Comparison of ENCODE assay signal across 21 cellular contexts in the genomic region with DNA sequence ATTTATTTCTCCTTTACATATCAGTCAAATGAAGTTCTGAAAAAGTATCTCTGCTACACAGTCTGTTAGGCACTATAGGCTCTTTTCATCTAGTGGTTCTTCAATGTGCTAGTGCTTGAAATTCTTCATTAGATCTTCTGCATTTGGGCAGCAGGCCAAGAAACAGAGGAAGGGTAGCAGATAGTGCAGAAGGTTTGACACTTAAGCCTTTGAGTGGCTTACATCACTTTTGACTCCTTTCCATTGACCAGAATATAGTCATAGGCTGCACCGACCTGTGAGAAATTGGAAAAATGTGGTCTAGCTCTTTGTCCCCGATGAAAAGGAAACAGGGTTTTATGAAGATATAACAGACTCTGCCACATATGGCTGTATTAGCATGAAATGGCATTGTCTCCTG.
"Had no signal": no experiment of that assay in that cellular context is flagged by ENCODE, and none has a peak within 500 bp of the region (broad histone marks: within the 10 kb centered on the region; RNA-seq: fewer than 3 reads in every experiment).

No MANE protein-coding gene starts in this region.

- H3K36me3 Mint-ChIP-seq: stimulated activated memory B cell treated with anti-CD40 and anti-IgM and Interleukin-4, amounts not matched to agents 10 μg/mL and 1 μg/mL and 100 μg/mL, for 72 hours had no signal

- DNase-seq: activated B cell treated with CpG ODN at 0.5 μM for 24 hours; activated CD4-positive, alpha-beta T cell treated with anti-CD3 and anti-CD28 coated beads, Interleukin-2, amount 10 ng/mL, durations not matched to agents 24 days and 14 days; activated naive CD4-positive, alpha-beta T cell; activated naive CD8-positive, alpha-beta T cell treated with anti-CD3 and anti-CD28 coated beads, Interleukin-2, amount 10 ng/mL, durations not matched to agents 7 days and 5 days; brain microvascular endothelial cell; central memory CD4-positive, alpha-beta T cell; dorsolateral prefrontal cortex; endodermal cell; head of caudate nucleus; kidney; left lung; midbrain; occipital lobe; posterior cingulate gyrus; sigmoid colon; stimulated activated CD4-positive, alpha-beta T cell treated with anti-CD3 and anti-CD28 coated beads, Interleukin-4, amount 100 ng/mL, for 4 hours; testis; upper lobe of left lung had no signal

- H3K4me3 Mint-ChIP-seq: activated B cell treated with CpG ODN at 0.5 μM for 24 hours; activated CD4-positive, alpha-beta T cell treated with anti-CD3 and anti-CD28 coated beads, Interleukin-2, amount 10 ng/mL, durations not matched to agents 24 days and 14 days; activated naive CD8-positive, alpha-beta T cell treated with anti-CD3 and anti-CD28 coated beads, Interleukin-2, amount 10 ng/mL, durations not matched to agents 7 days and 5 days; activated T-helper 1 cell treated with anti-CD3 and anti-CD28 coated beads, Interleukin-12 subunit alpha, Interleukin-12 subunit beta, Interleukin-2, Interleukin-4 antibody, amounts not matched to agents 30 ng/mL and 10 ng/mL and 1 ng/mL, durations not matched to agents 14 hours and 24 hours and 36 hours; endodermal cell; stimulated activated memory B cell treated with anti-CD40 and anti-IgM and Interleukin-4, amounts not matched to agents 10 μg/mL and 1 μg/mL and 100 μg/mL, for 72 hours; T-helper 2 cell treated with Interferon-gamma antibody and Interleukin-4, amounts not matched to agents 5 μg/mL and 100 μg/mL, for 36 hours had no signal

- H3K27ac Mint-ChIP-seq: activated B cell treated with CpG ODN at 0.5 μM for 24 hours; activated CD4-positive, alpha-beta T cell treated with anti-CD3 and anti-CD28 coated beads, Interleukin-2, amount 10 ng/mL, durations not matched to agents 24 days and 14 days; activated naive CD8-positive, alpha-beta T cell treated with anti-CD3 and anti-CD28 coated beads, Interleukin-2, amount 10 ng/mL, durations not matched to agents 7 days and 5 days; activated T-helper 1 cell treated with anti-CD3 and anti-CD28 coated beads, Interleukin-12 subunit alpha, Interleukin-12 subunit beta, Interleukin-2, Interleukin-4 antibody, amounts not matched to agents 30 ng/mL and 10 ng/mL and 1 ng/mL, durations not matched to agents 14 hours and 24 hours and 36 hours; endodermal cell; stimulated activated memory B cell treated with anti-CD40 and anti-IgM and Interleukin-4, amounts not matched to agents 10 μg/mL and 1 μg/mL and 100 μg/mL, for 72 hours; T-helper 2 cell treated with Interferon-gamma antibody and Interleukin-4, amounts not matched to agents 5 μg/mL and 100 μg/mL, for 36 hours had no signal

- ATAC-seq: left lung; stimulated activated memory B cell treated with anti-CD40 and anti-IgM and Interleukin-4, amounts not matched to agents 10 μg/mL and 1 μg/mL and 100 μg/mL, for 72 hours had no signal

- H3K27me3 Mint-ChIP-seq: activated CD4-positive, alpha-beta T cell treated with anti-CD3 and anti-CD28 coated beads, Interleukin-2, amount 10 ng/mL, durations not matched to agents 24 days and 14 days; activated naive CD8-positive, alpha-beta T cell treated with anti-CD3 and anti-CD28 coated beads, Interleukin-2, amount 10 ng/mL, durations not matched to agents 7 days and 5 days; stimulated activated memory B cell treated with anti-CD40 and anti-IgM and Interleukin-4, amounts not matched to agents 10 μg/mL and 1 μg/mL and 100 μg/mL, for 72 hours had no signal
